10 cellular contexts compared by ENCODE assay signal in genomic region chr15:70863450-70864218, GRCh38. TPM values are rescaled to one million over a fixed set of nuclear protein-coding genes. Genes with fewer than 3 reads are reported as not detected.
DNase-seq lines count a peak whose midpoint lies in the region; ATAC-seq and TF ChIP-seq lines count a peak whose summit lies in the region.
"Had no signal": no experiment of that assay in that cellular context is flagged by ENCODE, and none has a peak within 500 bp of the region (broad histone marks: within the 10 kb centered on the region; RNA-seq: fewer than 3 reads in every experiment).

No MANE protein-coding gene starts in this region.

- no peaks in the 10 kb centered on the region for H3K79me2 ChIP-seq in osteoblast (ENCODE audit: insufficient read depth, low read length)

- DNase-seq in C1 segment of cervical spinal cord (lab: John Stamatoyannopoulos, UW) (peak in 10 of 14 donors; percentile 8 to 83 (median 59)), SK-MEL-5 (ENCODE audit: low read depth, low spot score) (peak; percentile 89), fibroblast of the conjunctiva (ENCODE audit: low read depth) (peak; percentile 65), osteoblast (ENCODE audit: insufficient read length, low spot score, missing footprints) (peak; percentile 96), natural killer cell (no peak), spleen (no peak), NCI-H2227 treated with DMSO at 0.1 percent for 48 hours (lab: John Stamatoyannopoulos, UW) (no peak)
- DNase-seq: activated naive CD8-positive, alpha-beta T cell treated with anti-CD3 and anti-CD28 coated beads, Interleukin-2, amount 10 ng/mL, durations not matched to agents 7 days and 5 days; NCI-H2029 treated with DMSO at 0.1 percent for 48 hours had no signal

- WGBS in spleen, 5 donors: 68 to 98% (median 71%) methylated on average over 3 to 4 of the region's 4 CpGs

- peak overlapping the region; percentile 45 for H3K4me2 ChIP-seq in osteoblast (ENCODE audit: insufficient read depth, low read length)

- TF ChIP-seq POLR2A in spleen (IDR thresholded peaks at IDR 0.05): no peak

- H3K9me3 Mint-ChIP-seq in natural killer cell: no peaks in the 10 kb centered on the region
- H3K9me3 Mint-ChIP-seq: activated naive CD8-positive, alpha-beta T cell treated with anti-CD3 and anti-CD28 coated beads, Interleukin-2, amount 10 ng/mL, durations not matched to agents 7 days and 5 days had no signal

- no peak overlapping the region for H3K27ac Mint-ChIP-seq in natural killer cell
- H3K27ac Mint-ChIP-seq: activated naive CD8-positive, alpha-beta T cell treated with anti-CD3 and anti-CD28 coated beads, Interleukin-2, amount 10 ng/mL, durations not matched to agents 7 days and 5 days had no signal

- TF ChIP-seq CTCF in osteoblast (IDR thresholded peaks at IDR 0.05; ENCODE audit: extremely low read depth, low read depth, low read length): no peak
- no peak for TF ChIP-seq CTCF in natural killer cell (IDR thresholded peaks at IDR 0.05)
- TF ChIP-seq CTCF in spleen (IDR thresholded peaks at IDR 0.05 in 8 of 11, conservative IDR thresholded peaks at IDR 0.05 in 3 of 11): no peak

- no peak overlapping the region for H3K4me3 Mint-ChIP-seq in natural killer cell
- H3K4me3 Mint-ChIP-seq: activated naive CD8-positive, alpha-beta T cell treated with anti-CD3 and anti-CD28 coated beads, Interleukin-2, amount 10 ng/mL, durations not matched to agents 7 days and 5 days had no signal

- H3K9me3 ChIP-seq in osteoblast (ENCODE audit: low read depth, low read length) (no peaks in the 10 kb centered on the region), spleen (no peaks in the 10 kb centered on the region)

- H2AFZ ChIP-seq in osteoblast (ENCODE audit: low read length): peak overlapping the region; percentile 13

- no peaks in the 10 kb centered on the region for H3K4me1 Mint-ChIP-seq in natural killer cell
- H3K4me1 Mint-ChIP-seq: activated naive CD8-positive, alpha-beta T cell treated with anti-CD3 and anti-CD28 coated beads, Interleukin-2, amount 10 ng/mL, durations not matched to agents 7 days and 5 days had no signal

- H3K4me3 ChIP-seq in osteoblast (ENCODE audit: insufficient read depth, low read length) (no peak overlapping the region), spleen (no peak overlapping the region)

- no peaks in the 10 kb centered on the region for H3K27me3 ChIP-seq in osteoblast (ENCODE audit: insufficient read depth, low read length)
- peaks cover 0 to 11% (median 0%) of the 10 kb centered on the region in 7 donors for H3K27me3 ChIP-seq in spleen (replicated peaks in 1 of 7)

- H3K36me3 Mint-ChIP-seq in natural killer cell: no peaks in the 10 kb centered on the region
- H3K36me3 Mint-ChIP-seq: activated naive CD8-positive, alpha-beta T cell treated with anti-CD3 and anti-CD28 coated beads, Interleukin-2, amount 10 ng/mL, durations not matched to agents 7 days and 5 days had no signal

- peaks cover 38% of the 10 kb centered on the region for H3K4me1 ChIP-seq in osteoblast (ENCODE audit: insufficient read depth, low read length)
- H3K4me1 ChIP-seq in spleen: no peaks in the 10 kb centered on the region

- peaks cover 8 to 10% of the 10 kb centered on the region in 2 donors for H3K27me3 Mint-ChIP-seq in natural killer cell (ENCODE audit: low read depth in 2 of 2)
- H3K27me3 Mint-ChIP-seq: activated naive CD8-positive, alpha-beta T cell treated with anti-CD3 and anti-CD28 coated beads, Interleukin-2, amount 10 ng/mL, durations not matched to agents 7 days and 5 days had no signal

- no peaks in the 10 kb centered on the region for H4K20me1 ChIP-seq in osteoblast (ENCODE audit: insufficient read depth, low read length)

- in situ Hi-C loops in SK-MEL-5 (cut with HindIII; ENCODE audit: low pct_unique_long_range_greater_than_20kb, low sequenced_read_pairs): no loop called here

- no peaks in the 10 kb centered on the region for H3K36me3 ChIP-seq in osteoblast (ENCODE audit: insufficient read depth, low read length)
- H3K36me3 ChIP-seq in spleen: no peaks in the 10 kb centered on the region

- H3K27ac ChIP-seq in osteoblast (ENCODE audit: low read depth, low read length) (peak overlapping the region; percentile 80), spleen (no peak overlapping the region)

- ATAC-seq in natural killer cell: no peak
- no peak for ATAC-seq in GM19455 (IDR thresholded peaks at IDR 0.05; ENCODE audit: unreplicated experiment)

- intact Hi-C loops in natural killer cell (cut with micrococcal nuclease) (no loop called here), spleen (cut with DNase I; ENCODE audit: low total_unique reads) (no loop called here)

RNA-seq across cellular contexts. Expression of gene LARP6, which starts 9.7 kb away (rescaled TPM):
- 25.4 and 31.2 TPM in 2 replicates for total RNA-seq in SK-MEL-5 (2014; rRNA removed; shearing (Covaris generic))
- 20.3 and 37.3 TPM in 2 replicates for polyA plus RNA-seq in SK-MEL-5 (2015; cell fraction: cytosol; rRNA removed)
- 15.7 and 20.3 TPM in 2 replicates for polyA plus RNA-seq in SK-MEL-5 (2015; cell fraction: nucleus; rRNA removed)
- 76.0 and 77.4 TPM in 2 replicates for total RNA-seq in osteoblast
- total RNA-seq in natural killer cell: not detected
- total RNA-seq in spleen: 1 to 10 TPM in 5 of 7 donors, under 1 TPM in 2; 0.85 to 7.0 (median 3.4) TPM
- polyA plus RNA-seq in spleen: 1 to 10 TPM in 2 of 3 donors, under 1 TPM in 1; 0.93 to 2.2 (median 1.2) TPM
- total RNA-seq: activated naive CD8-positive, alpha-beta T cell treated with anti-CD3 and anti-CD28 coated beads, Interleukin-2, amount 10 ng/mL, durations not matched to agents 7 days and 5 days had no signal

RNA-seq across cellular contexts. Expression of gene THAP10, which starts 28.6 kb away (rescaled TPM):
- total RNA-seq in SK-MEL-5 (2014; rRNA removed; shearing (Covaris generic)): 0.48 and 0.80 TPM in 2 replicates
- polyA plus RNA-seq in SK-MEL-5 (2015; cell fraction: cytosol; rRNA removed): 1.5 and 2.4 TPM in 2 replicates
- polyA plus RNA-seq in SK-MEL-5 (2015; cell fraction: nucleus; rRNA removed): 2.2 and 2.4 TPM in 2 replicates
- total RNA-seq in osteoblast (1.1 and 1.8 TPM in 2 replicates), natural killer cell (not detected), spleen (1 to 10 TPM in 2 of 7 donors, under 1 TPM in 5; 0.52 to 1.4 (median 0.82) TPM)
- polyA plus RNA-seq in spleen: under 1 TPM; 0.41 to 0.67 (median 0.64) TPM
- total RNA-seq: activated naive CD8-positive, alpha-beta T cell treated with anti-CD3 and anti-CD28 coated beads, Interleukin-2, amount 10 ng/mL, durations not matched to agents 7 days and 5 days had no signal

RNA-seq across cellular contexts. Expression of gene LRRC49, which starts 29.0 kb away (rescaled TPM):
- 1.1 and 1.6 TPM in 2 replicates for total RNA-seq in SK-MEL-5 (2014; rRNA removed; shearing (Covaris generic))
- 0.35 and 0.80 TPM in 2 replicates for polyA plus RNA-seq in SK-MEL-5 (2015; cell fraction: cytosol; rRNA removed)
- polyA plus RNA-seq in SK-MEL-5 (2015; cell fraction: nucleus; rRNA removed): 4.2 TPM in 1 of 2 replicates, not detected in the other
- 13.0 and 18.1 TPM in 2 replicates for total RNA-seq in osteoblast
- total RNA-seq in natural killer cell: under 1 TPM in 2 of 3 donors, not detected in 1; 0.14 to 0.38 TPM
- 1 to 10 TPM; 1.6 to 4.1 (median 3.0) TPM for total RNA-seq in spleen
- 1 to 10 TPM in 2 of 3 donors, under 1 TPM in 1; 0.62 to 1.4 (median 1.3) TPM for polyA plus RNA-seq in spleen
- total RNA-seq: activated naive CD8-positive, alpha-beta T cell treated with anti-CD3 and anti-CD28 coated beads, Interleukin-2, amount 10 ng/mL, durations not matched to agents 7 days and 5 days had no signal

Comparison
In these comparisons a context has a peak if more than half of its experiments do, and no peak if none do; other contexts are left out.
1. DNase-seq: peak in C1 segment of cervical spinal cord (10 of 14), SK-MEL-5 (single experiment), fibroblast of the conjunctiva (single experiment) and osteoblast (single experiment); none in natural killer cell (single experiment), spleen (single experiment) and NCI-H2227 treated with DMSO at 0.1 percent for 48 hours (single experiment).